In the genomic region with DNA sequence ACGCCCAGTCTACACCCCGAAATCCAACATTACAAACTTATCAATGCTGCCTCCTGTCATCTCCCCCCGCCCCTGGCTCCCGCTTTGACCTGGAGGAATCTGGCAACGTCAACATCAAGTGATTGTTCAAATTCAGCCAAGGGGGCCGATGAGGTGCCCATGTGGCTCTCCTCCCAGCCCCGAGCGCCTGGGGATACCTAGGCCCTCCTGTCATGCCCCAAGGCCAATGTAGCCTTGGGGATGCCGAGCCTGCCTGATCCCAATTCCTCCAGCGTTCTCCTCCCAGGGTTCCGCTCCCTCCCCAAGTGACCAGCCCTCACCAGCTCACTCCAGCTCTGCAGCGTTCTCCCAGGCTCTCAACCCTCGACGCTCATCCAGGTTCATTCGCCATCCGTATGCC, we compare ENCODE assay signal across 24 cellular contexts. TPM values are rescaled to one million over a fixed set of nuclear protein-coding genes. Genes with fewer than 3 reads are reported as not detected.
DNase-seq lines count a peak whose midpoint lies in the region; ATAC-seq and TF ChIP-seq lines count a peak whose summit lies in the region.
"Had no signal": no experiment of that assay in that cellular context is flagged by ENCODE, and none has a peak within 500 bp of the region (broad histone marks: within the 10 kb centered on the region; RNA-seq: fewer than 3 reads in every experiment).

No MANE protein-coding gene starts in this region.

- no peak overlapping the region for H3K18ac ChIP-seq in mesenchymal stem cell (ENCODE audit: low read depth in 1 of 2, low read length in 2 of 2)

- TF ChIP-seq POLR2A in uterus (IDR thresholded peaks at IDR 0.05): no peak

- intact Hi-C loops in uterus (cut with DNase I; ENCODE audit: low total_unique reads): no loop called here

- H3K36me3 Mint-ChIP-seq in osteocyte (ENCODE audit: unreplicated experiment): peaks cover 17% of the 10 kb centered on the region
- H3K36me3 Mint-ChIP-seq: CD4-positive, alpha-beta memory T cell had no signal

- peak overlapping the region; percentile 18 for H2AK5ac ChIP-seq in mesenchymal stem cell (ENCODE audit: low read length, severe bottlenecking)

- H3K9me3 Mint-ChIP-seq in osteocyte (ENCODE audit: unreplicated experiment): no peaks in the 10 kb centered on the region
- H3K9me3 Mint-ChIP-seq: CD4-positive, alpha-beta memory T cell; IgD-negative memory B cell had no signal

- H3K36me3 ChIP-seq in RWPE2 (ENCODE audit: low read depth) (peaks cover 24% of the 10 kb centered on the region), mesenchymal stem cell (ENCODE audit: control insufficient read depth in 1 of 2, insufficient read depth in 2 of 2, low read depth in 1 of 2, low read length in 2 of 2) (peaks cover 0 to 17% of the 10 kb centered on the region in 2 experiments), uterus (no peaks in the 10 kb centered on the region)

- no peak overlapping the region for H3K4me3 Mint-ChIP-seq in osteocyte (ENCODE audit: unreplicated experiment)
- H3K4me3 Mint-ChIP-seq: IgD-negative memory B cell had no signal

- no peaks in the 10 kb centered on the region for H3K27me3 Mint-ChIP-seq in osteocyte (ENCODE audit: unreplicated experiment)

- no peak for TF ChIP-seq CTCF in RWPE2 (IDR thresholded peaks at IDR 0.05; ENCODE audit: poor library complexity, severe bottlenecking)
- no peak for TF ChIP-seq CTCF in osteocyte (IDR thresholded peaks at IDR 0.05)
- no peak for TF ChIP-seq CTCF in uterus (IDR thresholded peaks at IDR 0.05)

- H3K27ac ChIP-seq in RWPE2 (ENCODE audit: poor library complexity, severe bottlenecking) (peak overlapping the region; percentile 68), mesenchymal stem cell (ENCODE audit: low read length, poor library complexity, severe bottlenecking) (no peak overlapping the region), uterus (no peak overlapping the region)
- H3K27ac ChIP-seq: KMS-11, PC-9 had no signal

- H3K27me3 ChIP-seq in RWPE2 (ENCODE audit: insufficient read depth, poor library complexity, severe bottlenecking) (no peaks in the 10 kb centered on the region), mesenchymal stem cell (ENCODE audit: control insufficient read depth in 1 of 2, insufficient read depth in 1 of 2, low read length in 2 of 2) (no peaks in the 10 kb centered on the region), uterus (no peaks in the 10 kb centered on the region)

- H3K79me1 ChIP-seq in mesenchymal stem cell (replicated peaks; ENCODE audit: low read length, poor library complexity, severe bottlenecking): peaks cover 61% of the 10 kb centered on the region

- H3K4ac ChIP-seq in mesenchymal stem cell (ENCODE audit: low read depth in 1 of 2, low read length in 2 of 2): no peak overlapping the region

- H3K23ac ChIP-seq in mesenchymal stem cell (ENCODE audit: low read length in 2 of 2): no peak overlapping the region

- peak overlapping the region; percentile 19 for H4K8ac ChIP-seq in mesenchymal stem cell (ENCODE audit: low read length)

- H2BK120ac ChIP-seq in mesenchymal stem cell (ENCODE audit: low read depth, low read length): no peak overlapping the region

- H3K4me2 ChIP-seq in mesenchymal stem cell (ENCODE audit: low read length, poor library complexity, severe bottlenecking): no peak overlapping the region
- H3K4me2 ChIP-seq: KMS-11, PC-9 had no signal

- H3K4me3 ChIP-seq in RWPE2 (ENCODE audit: severe bottlenecking) (no peak overlapping the region), mesenchymal stem cell (ENCODE audit: insufficient read depth in 1 of 2, low read depth in 1 of 2, low read length in 2 of 2) (peak overlapping the region in 1 of 2 experiments; percentile 3), uterus (no peak overlapping the region)
- H3K4me3 ChIP-seq: PC-9 had no signal

- H2BK15ac ChIP-seq in mesenchymal stem cell (ENCODE audit: low read depth, poor library complexity, severe bottlenecking): no peak overlapping the region

- H2AFZ ChIP-seq in mesenchymal stem cell (ENCODE audit: low read depth, low read length): no peak overlapping the region
- H2AFZ ChIP-seq: PC-9 had no signal

- no peak for DNase-seq in RWPE2 (ENCODE audit: low spot score)
- DNase-seq in mesenchymal stem cell: no peak
- DNase-seq in osteocyte (ENCODE audit: extremely low spot score, unreplicated experiment): no peak
- DNase-seq in uterus: no peak
- DNase-seq in globus pallidus (ENCODE audit: low spot score): no peak
- DNase-seq in stimulated activated naive CD4-positive, alpha-beta T cell (lab: John Stamatoyannopoulos, UW): no peak
- DNase-seq: C1 segment of cervical spinal cord; CD4-positive, alpha-beta memory T cell; COR-L47; DMS79; GF-D8; GOT3; MM.1S; NCI-H2029; NCI-H446; NCI-H524 treated with DMSO at 0.1 percent for 48 hours; NCI-H82; NK-92 treated with Interleukin-12 subunit alpha and Interleukin-12 subunit beta, amount 100 ng/mL, for 24 hours; PC-9; RPMI8226; SHP77 treated with DMSO at 0.1 percent for 48 hours had no signal

- H3K4me1 ChIP-seq in RWPE2 (ENCODE audit: insufficient read depth, poor library complexity, severe bottlenecking) (peaks cover 36% of the 10 kb centered on the region), mesenchymal stem cell (ENCODE audit: control insufficient read depth, insufficient read depth, low read depth, low read length) (peaks cover 19% of the 10 kb centered on the region), uterus (peaks cover 0 to 7% of the 10 kb centered on the region in 2 donors)

- H2BK5ac ChIP-seq in mesenchymal stem cell (ENCODE audit: low read depth, low read length, poor library complexity, severe bottlenecking): no peak overlapping the region

- H3K14ac ChIP-seq in mesenchymal stem cell (ENCODE audit: low read length in 2 of 2): no peak overlapping the region

- no peak overlapping the region for H2BK12ac ChIP-seq in mesenchymal stem cell (ENCODE audit: low read length in 2 of 2)

- H3K27ac Mint-ChIP-seq in osteocyte (ENCODE audit: unreplicated experiment): peak overlapping the region; percentile 50
- H3K27ac Mint-ChIP-seq: CD4-positive, alpha-beta memory T cell; IgD-negative memory B cell had no signal

- no peak overlapping the region for H4K91ac ChIP-seq in mesenchymal stem cell (ENCODE audit: low read length)

- peaks cover 36% of the 10 kb centered on the region for H3K4me1 Mint-ChIP-seq in osteocyte (ENCODE audit: unreplicated experiment)
- H3K4me1 Mint-ChIP-seq: CD4-positive, alpha-beta memory T cell had no signal

- no peak overlapping the region for H3K9ac ChIP-seq in mesenchymal stem cell (ENCODE audit: low read length)
- H3K9ac ChIP-seq: KMS-11 had no signal

- ATAC-seq in RWPE2 (ENCODE audit: low read depth) (no peak), GM21737 (IDR thresholded peaks at IDR 0.05; ENCODE audit: unreplicated experiment) (no peak)

- no peaks in the 10 kb centered on the region for H3K9me3 ChIP-seq in RWPE2 (ENCODE audit: severe bottlenecking)
- no peaks in the 10 kb centered on the region for H3K9me3 ChIP-seq in mesenchymal stem cell (ENCODE audit: control insufficient read depth, low read length)
- H3K9me3 ChIP-seq in uterus: no peaks in the 10 kb centered on the region

- 98% methylated on average over 16 of the region's 16 CpGs for WGBS in mesenchymal stem cell

RNA-seq across cellular contexts. Expression of a gene that starts 59.4 kb away (rescaled TPM):
- polyA plus RNA-seq in mesenchymal stem cell (2013, experiment 1 of 2): 83.3 TPM
- polyA plus RNA-seq in mesenchymal stem cell (2013, experiment 2 of 2): 82.4 TPM
- 123 and 131 TPM in 2 replicates for total RNA-seq in osteocyte
- total RNA-seq in uterus: 10 to 100 TPM in 3 of 4 donors, 1 to 10 TPM in 1; 6.5 to 99.0 (median 49.9) TPM
